13 cellular contexts compared by ENCODE assay signal in genomic region chr15:69474846-69475455, GRCh38. TPM values are rescaled to one million over a fixed set of nuclear protein-coding genes. Genes with fewer than 3 reads are reported as not detected.
DNase-seq lines count a peak whose midpoint lies in the region; ATAC-seq and TF ChIP-seq lines count a peak whose summit lies in the region.
"Had no signal": no experiment of that assay in that cellular context is flagged by ENCODE, and none has a peak within 500 bp of the region (broad histone marks: within the 10 kb centered on the region; RNA-seq: fewer than 3 reads in every experiment).

No MANE protein-coding gene starts in this region.

- no peak for DNase-seq in GM23338 (ENCODE audit: low spot score)
- no peak for DNase-seq in foreskin keratinocyte
- no peak for DNase-seq in stimulated activated CD4-positive, alpha-beta T cell treated with anti-CD3 and anti-CD28 coated beads, Interleukin-15, amount 100 ng/mL, for 24 hours
- no peak for DNase-seq in NCI-H146 (lab: John Stamatoyannopoulos, UW)
- no peak for DNase-seq in amygdala (lab: John Stamatoyannopoulos, UW)
- DNase-seq: DMS 273 treated with DMSO at 0.1 percent for 48 hours had no signal

- no peak overlapping the region for H3K27ac Mint-ChIP-seq in GM23338
- H3K27ac Mint-ChIP-seq in stimulated activated memory B cell treated with anti-CD40 and anti-IgM and Interleukin-4, amounts not matched to agents 10 μg/mL and 1 μg/mL and 100 μg/mL, for 72 hours, result no peak overlapping the region
- H3K27ac Mint-ChIP-seq: activated T-cell treated with anti-CD3 and anti-CD28 coated beads, Interleukin-2, amount 50 U/mL, for 72 hours; progenitor cell of endocrine pancreas; T-helper 1 cell treated with Interleukin-12 subunit alpha and Interleukin-12 subunit beta and Interleukin-4 antibody, amounts not matched to agents 30 μg/mL and 1 μg/mL, for 36 hours had no signal

- H3K4me3 ChIP-seq in GM23338, result no peak overlapping the region
- H3K4me3 ChIP-seq: thoracic aorta had no signal

- H3K9me2 ChIP-seq in GM23338 (ENCODE audit: insufficient read depth), result no peaks in the 10 kb centered on the region

- no peaks in the 10 kb centered on the region for H3F3A ChIP-seq in GM23338 (replicated peaks; ENCODE audit: low read depth)

- TF ChIP-seq CTCF in 22Rv1 (IDR thresholded peaks at IDR 0.05), result no peak
- TF ChIP-seq CTCF in GM23338 (conservative IDR thresholded peaks at IDR 0.05; ENCODE audit: low read depth in 2 of 2), result no peak
- no peak for TF ChIP-seq CTCF in VCaP (conservative IDR thresholded peaks at IDR 0.05)
- TF ChIP-seq CTCF in foreskin keratinocyte (conservative IDR thresholded peaks at IDR 0.05), result peak; percentile 24

- ATAC-seq in GM23338 (peak; percentile 30; the same call in 2 of the 3 replicates), foreskin keratinocyte (peak; percentile 54)
- no peak for ATAC-seq in stimulated activated memory B cell treated with anti-CD40 and anti-IgM and Interleukin-4, amounts not matched to agents 10 μg/mL and 1 μg/mL and 100 μg/mL, for 72 hours

- no peaks in the 10 kb centered on the region for H3K4me1 Mint-ChIP-seq in GM23338
- H3K4me1 Mint-ChIP-seq in stimulated activated memory B cell treated with anti-CD40 and anti-IgM and Interleukin-4, amounts not matched to agents 10 μg/mL and 1 μg/mL and 100 μg/mL, for 72 hours, result peaks cover 7% of the 10 kb centered on the region

- H3K36me3 ChIP-seq in GM23338 (ENCODE audit: insufficient read depth), result no peaks in the 10 kb centered on the region; the same call in 1 of the 2 replicates
- H3K36me3 ChIP-seq: thoracic aorta had no signal

- H3K9me3 Mint-ChIP-seq in GM23338, result peaks cover 6% of the 10 kb centered on the region; the same call in 1 of the 3 replicates
- peaks cover 3% of the 10 kb centered on the region for H3K9me3 Mint-ChIP-seq in stimulated activated memory B cell treated with anti-CD40 and anti-IgM and Interleukin-4, amounts not matched to agents 10 μg/mL and 1 μg/mL and 100 μg/mL, for 72 hours

- H3K4me1 ChIP-seq in GM23338 (ENCODE audit: insufficient read depth) (no peaks in the 10 kb centered on the region), foreskin keratinocyte (peaks cover 5% of the 10 kb centered on the region)

- H3K27ac ChIP-seq in 22Rv1 (peak overlapping the region; percentile 78), GM23338 (ENCODE audit: low read depth) (no peak overlapping the region), VCaP (peak overlapping the region; percentile 76), foreskin keratinocyte (no peak overlapping the region)
- H3K27ac ChIP-seq: thoracic aorta had no signal

- H3K27me3 ChIP-seq in GM23338 (ENCODE audit: insufficient read depth) (no peaks in the 10 kb centered on the region), foreskin keratinocyte (peaks cover 9% of the 10 kb centered on the region)

- no peaks in the 10 kb centered on the region for H3K79me2 ChIP-seq in GM23338 (replicated peaks; ENCODE audit: insufficient read depth)

- H4K20me1 ChIP-seq in GM23338 (replicated peaks; ENCODE audit: insufficient read depth), result no peaks in the 10 kb centered on the region; the same call in 1 of the 2 replicates

- H3K36me3 Mint-ChIP-seq in GM23338 (ENCODE audit: low read depth), result peaks cover 3% of the 10 kb centered on the region
- H3K36me3 Mint-ChIP-seq in stimulated activated memory B cell treated with anti-CD40 and anti-IgM and Interleukin-4, amounts not matched to agents 10 μg/mL and 1 μg/mL and 100 μg/mL, for 72 hours, result peaks cover 6% of the 10 kb centered on the region

- peaks cover 2% of the 10 kb centered on the region for H3K27me3 Mint-ChIP-seq in GM23338 (ENCODE audit: insufficient read depth, low read depth, poor library complexity)
- H3K27me3 Mint-ChIP-seq in stimulated activated memory B cell treated with anti-CD40 and anti-IgM and Interleukin-4, amounts not matched to agents 10 μg/mL and 1 μg/mL and 100 μg/mL, for 72 hours, result peaks cover 33% of the 10 kb centered on the region

- no peak overlapping the region for H3K4me3 Mint-ChIP-seq in GM23338
- H3K4me3 Mint-ChIP-seq in stimulated activated memory B cell treated with anti-CD40 and anti-IgM and Interleukin-4, amounts not matched to agents 10 μg/mL and 1 μg/mL and 100 μg/mL, for 72 hours, result no peak overlapping the region
- H3K4me3 Mint-ChIP-seq: activated T-cell treated with anti-CD3 and anti-CD28 coated beads, Interleukin-2, amount 50 U/mL, for 72 hours; T-helper 1 cell treated with Interleukin-12 subunit alpha and Interleukin-12 subunit beta and Interleukin-4 antibody, amounts not matched to agents 30 μg/mL and 1 μg/mL, for 36 hours had no signal

- no peak overlapping the region for H2AFZ ChIP-seq in GM23338

- H3K4me2 ChIP-seq in GM23338, result no peak overlapping the region

TF ChIP-seq in GM23338, 12 proteins besides CTCF, POLR2A, EP300 and RAD21 (continues in another document):
- TF ChIP-seq ZNF331 (CRISPR knock-in tag; IDR thresholded peaks at IDR 0.05; ENCODE audit: low read depth) (no peak), EZH2phosphoT487 (IDR thresholded peaks at IDR 0.05; ENCODE audit: unreplicated experiment) (no peak), STAT1 (IDR thresholded peaks at IDR 0.05; ENCODE audit: unreplicated experiment) (no peak), EZH2 (IDR thresholded peaks at IDR 0.05; ENCODE audit: low read depth, unreplicated experiment) (no peak), POLR2AphosphoS5 (IDR thresholded peaks at IDR 0.05; ENCODE audit: low read depth) (no peak)
- TF ChIP-seq, protein P1, sequence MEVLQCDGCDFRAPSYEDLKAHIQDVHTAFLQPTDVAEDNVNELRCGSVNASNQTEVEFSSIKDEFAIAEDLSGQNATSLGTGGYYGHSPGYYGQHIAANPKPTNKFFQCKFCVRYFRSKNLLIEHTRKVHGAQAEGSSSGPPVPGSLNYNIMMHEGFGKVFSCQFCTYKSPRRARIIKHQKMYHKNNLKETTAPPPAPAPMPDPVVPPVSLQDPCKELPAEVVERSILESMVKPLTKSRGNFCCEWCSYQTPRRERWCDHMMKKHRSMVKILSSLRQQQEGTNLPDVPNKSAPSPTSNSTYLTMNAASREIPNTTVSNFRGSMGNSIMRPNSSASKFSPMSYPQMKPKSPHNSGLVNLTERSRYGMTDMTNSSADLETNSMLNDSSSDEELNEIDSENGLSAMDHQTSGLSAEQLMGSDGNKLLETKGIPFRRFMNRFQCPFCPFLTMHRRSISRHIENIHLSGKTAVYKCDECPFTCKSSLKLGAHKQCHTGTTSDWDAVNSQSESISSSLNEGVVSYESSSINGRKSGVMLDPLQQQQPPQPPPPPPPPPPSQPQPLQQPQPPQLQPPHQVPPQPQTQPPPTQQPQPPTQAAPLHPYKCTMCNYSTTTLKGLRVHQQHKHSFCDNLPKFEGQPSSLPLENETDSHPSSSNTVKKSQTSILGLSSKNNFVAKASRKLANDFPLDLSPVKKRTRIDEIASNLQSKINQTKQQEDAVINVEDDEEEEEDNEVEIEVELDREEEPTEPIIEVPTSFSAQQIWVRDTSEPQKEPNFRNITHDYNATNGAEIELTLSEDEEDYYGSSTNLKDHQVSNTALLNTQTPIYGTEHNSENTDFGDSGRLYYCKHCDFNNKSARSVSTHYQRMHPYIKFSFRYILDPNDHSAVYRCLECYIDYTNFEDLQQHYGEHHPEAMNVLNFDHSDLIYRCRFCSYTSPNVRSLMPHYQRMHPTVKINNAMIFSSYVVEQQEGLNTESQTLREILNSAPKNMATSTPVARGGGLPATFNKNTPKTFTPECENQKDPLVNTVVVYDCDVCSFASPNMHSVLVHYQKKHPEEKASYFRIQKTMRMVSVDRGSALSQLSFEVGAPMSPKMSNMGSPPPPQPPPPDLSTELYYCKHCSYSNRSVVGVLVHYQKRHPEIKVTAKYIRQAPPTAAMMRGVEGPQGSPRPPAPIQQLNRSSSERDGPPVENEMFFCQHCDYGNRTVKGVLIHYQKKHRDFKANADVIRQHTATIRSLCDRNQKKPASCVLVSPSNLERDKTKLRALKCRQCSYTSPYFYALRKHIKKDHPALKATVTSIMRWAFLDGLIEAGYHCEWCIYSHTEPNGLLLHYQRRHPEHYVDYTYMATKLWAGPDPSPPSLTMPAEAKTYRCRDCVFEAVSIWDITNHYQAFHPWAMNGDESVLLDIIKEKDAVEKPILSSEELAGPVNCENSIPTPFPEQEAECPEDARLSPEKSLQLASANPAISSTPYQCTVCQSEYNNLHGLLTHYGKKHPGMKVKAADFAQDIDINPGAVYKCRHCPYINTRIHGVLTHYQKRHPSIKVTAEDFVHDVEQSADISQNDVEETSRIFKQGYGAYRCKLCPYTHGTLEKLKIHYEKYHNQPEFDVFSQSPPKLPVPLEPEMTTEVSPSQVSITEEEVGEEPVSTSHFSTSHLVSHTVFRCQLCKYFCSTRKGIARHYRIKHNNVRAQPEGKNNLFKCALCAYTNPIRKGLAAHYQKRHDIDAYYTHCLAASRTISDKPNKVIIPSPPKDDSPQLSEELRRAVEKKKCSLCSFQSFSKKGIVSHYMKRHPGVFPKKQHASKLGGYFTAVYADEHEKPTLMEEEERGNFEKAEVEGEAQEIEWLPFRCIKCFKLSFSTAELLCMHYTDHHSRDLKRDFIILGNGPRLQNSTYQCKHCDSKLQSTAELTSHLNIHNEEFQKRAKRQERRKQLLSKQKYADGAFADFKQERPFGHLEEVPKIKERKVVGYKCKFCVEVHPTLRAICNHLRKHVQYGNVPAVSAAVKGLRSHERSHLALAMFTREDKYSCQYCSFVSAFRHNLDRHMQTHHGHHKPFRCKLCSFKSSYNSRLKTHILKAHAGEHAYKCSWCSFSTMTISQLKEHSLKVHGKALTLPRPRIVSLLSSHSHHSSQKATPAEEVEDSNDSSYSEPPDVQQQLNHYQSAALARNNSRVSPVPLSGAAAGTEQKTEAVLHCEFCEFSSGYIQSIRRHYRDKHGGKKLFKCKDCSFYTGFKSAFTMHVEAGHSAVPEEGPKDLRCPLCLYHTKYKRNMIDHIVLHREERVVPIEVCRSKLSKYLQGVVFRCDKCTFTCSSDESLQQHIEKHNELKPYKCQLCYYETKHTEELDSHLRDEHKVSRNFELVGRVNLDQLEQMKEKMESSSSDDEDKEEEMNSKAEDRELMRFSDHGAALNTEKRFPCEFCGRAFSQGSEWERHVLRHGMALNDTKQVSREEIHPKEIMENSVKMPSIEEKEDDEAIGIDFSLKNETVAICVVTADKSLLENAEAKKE (CRISPR knock-in tag; IDR thresholded peaks at IDR 0.05), result no peak
- TF ChIP-seq, protein P2, sequence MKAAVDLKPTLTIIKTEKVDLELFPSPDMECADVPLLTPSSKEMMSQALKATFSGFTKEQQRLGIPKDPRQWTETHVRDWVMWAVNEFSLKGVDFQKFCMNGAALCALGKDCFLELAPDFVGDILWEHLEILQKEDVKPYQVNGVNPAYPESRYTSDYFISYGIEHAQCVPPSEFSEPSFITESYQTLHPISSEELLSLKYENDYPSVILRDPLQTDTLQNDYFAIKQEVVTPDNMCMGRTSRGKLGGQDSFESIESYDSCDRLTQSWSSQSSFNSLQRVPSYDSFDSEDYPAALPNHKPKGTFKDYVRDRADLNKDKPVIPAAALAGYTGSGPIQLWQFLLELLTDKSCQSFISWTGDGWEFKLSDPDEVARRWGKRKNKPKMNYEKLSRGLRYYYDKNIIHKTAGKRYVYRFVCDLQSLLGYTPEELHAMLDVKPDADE (IDR thresholded peaks at IDR 0.05), result no peak

RNA-seq across cellular contexts. Expression of gene RPLP1, which starts 22.3 kb away (rescaled TPM):
- 283 and 305 TPM in 2 replicates for total RNA-seq in GM23338 (2014; rRNA removed; shearing (Covaris generic))
- polyA plus RNA-seq in GM23338 (2016; fragmentation: Nextera tagmentation; extraction: Ambion mirVana) (3,258 and 3,794 TPM in 2 replicates), foreskin keratinocyte (3,232 and 3,373 TPM in 2 replicates)
- 636 and 760 TPM in 2 replicates for total RNA-seq in foreskin keratinocyte

Comparison
In these comparisons a context has a peak if more than half of its experiments do, and no peak if none do; other contexts are left out.
1. H3K27ac ChIP-seq: peak in 22Rv1 (single experiment) and VCaP (single experiment); none in GM23338 (single experiment) and foreskin keratinocyte (single experiment).